ENCODE assay signal across 18 cellular contexts in genomic region chr6:129753422-129753821, GRCh38. TPM values are rescaled to one million over a fixed set of nuclear protein-coding genes. Genes with fewer than 3 reads are reported as not detected.
A peak's percentile ranks its signal among the peaks of the same experiment; 100 is the strongest.
DNase-seq lines count a peak whose midpoint lies in the region; ATAC-seq, FAIRE-seq and TF ChIP-seq lines count a peak whose summit lies in the region.
"Had no signal": no experiment of that assay in that cellular context is flagged by ENCODE, and none has a peak within 500 bp of the region (broad histone marks: within the 10 kb centered on the region; RNA-seq: fewer than 3 reads in every experiment).

No MANE protein-coding gene starts in this region.

- intact Hi-C loops in A673 (cut with micrococcal nuclease; ENCODE audit: unreplicated experiment) (no loop called here), aorta (cut with DNase I) (no loop called here)

- no peak overlapping the region for H3K27ac Mint-ChIP-seq in HFFc6
- H3K27ac Mint-ChIP-seq: activated T-helper 2 cell treated with anti-CD3 and anti-CD28 coated beads, Interferon-gamma antibody, Interleukin-2, Interleukin-4, amounts not matched to agents 10 μg/mL and 5 μg/mL and 100 μg/mL, durations not matched to agents 14 hours and 24 hours and 36 hours; brain had no signal

- H3K4me3 Mint-ChIP-seq in HFFc6 = no peak overlapping the region
- H3K4me3 Mint-ChIP-seq: brain had no signal

- H3K4me1 ChIP-seq in A673 (ENCODE audit: insufficient read depth, low read length, poor library complexity, severe bottlenecking) (peaks cover 52% of the 10 kb centered on the region), aorta (ENCODE audit: control insufficient read depth in 1 of 2, insufficient read depth in 2 of 2, low read length in 2 of 2) (peaks cover 2% of the 10 kb centered on the region in 2 donors)

- TF ChIP-seq CTCF in A673 (conservative IDR thresholded peaks at IDR 0.05; ENCODE audit: low read depth, low read length) = no peak
- TF ChIP-seq CTCF in HFFc6 (IDR thresholded peaks at IDR 0.05) = no peak
- TF ChIP-seq CTCF in cardiac fibroblast (IDR thresholded peaks at IDR 0.05; ENCODE audit: low read depth, low read length) = no peak

- 98% methylated on average over 2 of the region's 2 CpGs for WGBS in aorta, 2 donors

- DNase-seq in A673 (ENCODE audit: low spot score) (peak; percentile 18), HFFc6 (peak; percentile 16), RCC 7860 (ENCODE audit: low spot score) (peak; percentile 30), cardiac fibroblast (ENCODE audit: low read depth in 2 of 2) (peak; percentile 34 to 55), aorta (no peak), activated gamma-delta T cell (lab: John Stamatoyannopoulos, UW) (no peak), iPS-NIHi7 (ENCODE audit: extremely low spot score) (no peak), LoVo (ENCODE audit: low spot score) (no peak)
- DNase-seq: effector CD4-positive, alpha-beta T cell; midbrain; NCI-H187; NCI-H748 treated with DMSO at 0.1 percent for 48 hours had no signal

- POLR2A ChIA-PET in A673 (lab: Charles Lee; ENCODE audit: low non-redundant PET) = no interaction called here

- peaks cover 60% of the 10 kb centered on the region for H3K4me1 Mint-ChIP-seq in HFFc6 (ENCODE audit: low read depth)

- peak overlapping the region; percentile 7 for H3K27ac ChIP-seq in A673 (ENCODE audit: low read depth, low read length, poor library complexity, severe bottlenecking)
- H3K27ac ChIP-seq in aorta (ENCODE audit: low read depth in 1 of 2, low read length in 2 of 2) = no peak overlapping the region
- H3K27ac ChIP-seq: gastroesophageal sphincter had no signal

- no peaks in the 10 kb centered on the region for H3K27me3 ChIP-seq in A673 (replicated peaks; ENCODE audit: insufficient read depth, low read depth, low read length, poor library complexity)
- no peaks in the 10 kb centered on the region for H3K27me3 ChIP-seq in aorta (ENCODE audit: control insufficient read depth in 1 of 2, insufficient read depth in 2 of 2, low read length in 1 of 2)
- H3K27me3 ChIP-seq: gastroesophageal sphincter had no signal

- CTCF ChIA-PET in A673 (lab: Charles Lee) = interaction anchor here (0.6 kb wide), 3 partner anchors 110 to 1714 kb away, joined by 3 to 6 read pairs (median 5); no protein-coding TSS in a partner anchor

- FAIRE-seq in RCC 7860 (lab: Jason Lieb, UNC) = peak; percentile 71
- FAIRE-seq: H1, islet of Langerhans, TTC549 had no signal

- no peaks in the 10 kb centered on the region for H3K27me3 Mint-ChIP-seq in HFFc6 (ENCODE audit: insufficient read depth)
- H3K27me3 Mint-ChIP-seq: brain had no signal

- ATAC-seq in aorta (ENCODE audit: low FRiP score) = no peak
- ATAC-seq: gastroesophageal sphincter had no signal

- no TSS peak for BruUV-seq in A673 (replicated peaks; lab: Mats Ljungman, UMichigan)

- H3K9me3 Mint-ChIP-seq in HFFc6 = no peaks in the 10 kb centered on the region
- H3K9me3 Mint-ChIP-seq: activated T-helper 2 cell treated with anti-CD3 and anti-CD28 coated beads, Interferon-gamma antibody, Interleukin-2, Interleukin-4, amounts not matched to agents 10 μg/mL and 5 μg/mL and 100 μg/mL, durations not matched to agents 14 hours and 24 hours and 36 hours; brain had no signal

- H3K36me3 ChIP-seq in A673 (ENCODE audit: insufficient read depth, low read length, poor library complexity, severe bottlenecking) (no peaks in the 10 kb centered on the region), aorta (ENCODE audit: control insufficient read depth in 1 of 2, insufficient read depth in 2 of 2, low read length in 1 of 2) (no peaks in the 10 kb centered on the region)
- H3K36me3 ChIP-seq: gastroesophageal sphincter had no signal

- H3K4me3 ChIP-seq in A673 (ENCODE audit: low read depth, low read length, poor library complexity, severe bottlenecking) (no peak overlapping the region), cardiac fibroblast (replicated peaks in 1 of 2; ENCODE audit: low read depth in 2 of 2, low read length in 2 of 2) (no peak overlapping the region), aorta (ENCODE audit: low read length in 2 of 2) (no peak overlapping the region)
- H3K4me3 ChIP-seq: gastroesophageal sphincter had no signal

- H3K9me3 ChIP-seq in A673 (ENCODE audit: low read depth, low read length, poor library complexity, severe bottlenecking) (no peaks in the 10 kb centered on the region), aorta (ENCODE audit: control insufficient read depth, low read length) (no peaks in the 10 kb centered on the region)
- H3K9me3 ChIP-seq: gastroesophageal sphincter had no signal

- no peaks in the 10 kb centered on the region for H3K36me3 Mint-ChIP-seq in HFFc6 (ENCODE audit: low read depth)
- H3K36me3 Mint-ChIP-seq: brain had no signal

RNA-seq across cellular contexts. Expression of gene ARHGAP18, which starts 43.4 kb away (rescaled TPM):
- total RNA-seq in A673 (2021) (12.7 and 14.2 TPM in 2 replicates), aorta (10 to 100 TPM; 16.3 to 24.4 TPM)
- total RNA-seq in HFFc6 (2021; fragmentation: NEBNext Ultra II Directional; extraction: Animal tissue kit (Norgen Biotek cat#: 25700)) = 10 to 100 TPM; 70.8 to 81.2 (median 76.0) TPM
- 10 to 100 TPM in 1 of 2 donors, 1 to 10 TPM in 1; 8.0 to 15.0 TPM for polyA plus RNA-seq in aorta

Comparison
In these comparisons a context has a peak if more than half of its experiments do, and no peak if none do; other contexts are left out.
1. DNase-seq: peak in A673 (single experiment), HFFc6 (single experiment), RCC 7860 (single experiment) and cardiac fibroblast (2 of 2); none in aorta (0 of 2), activated gamma-delta T cell (single experiment), iPS-NIHi7 (single experiment) and LoVo (single experiment).